In genomic region chr13:111153279-111153976, GRCh38 we compare ENCODE assay signal across 8 cellular contexts. TPM values are rescaled to one million over a fixed set of nuclear protein-coding genes. Genes with fewer than 3 reads are reported as not detected.
DNase-seq lines count a peak whose midpoint lies in the region; ATAC-seq and TF ChIP-seq lines count a peak whose summit lies in the region.

No MANE protein-coding gene starts in this region.

- TF ChIP-seq CTCF in C4-2B (conservative IDR thresholded peaks at IDR 0.05) (no peak; the same call in 1 of the 2 replicates), liver (IDR thresholded peaks at IDR 0.05; ENCODE audit: low read depth, low read length, missing input control) (no peak)

- H3K27me3 Mint-ChIP-seq in dendritic cell treated with granulocyte-macrophage colony-stimulating factor and Interleukin-4, amounts not matched to agents 40 ng/mL and 50 ng/mL, for 4 days = peaks cover 25% of the 10 kb centered on the region

- peak overlapping the region; percentile 67 to 95 for H3K9ac ChIP-seq in liver (ENCODE audit: low read depth in 1 of 2, low read length in 2 of 2)

- no peaks in the 10 kb centered on the region for H3K9me3 ChIP-seq in liver (ENCODE audit: control insufficient read depth in 4 of 4, low read length in 3 of 4)

- H3K9me3 Mint-ChIP-seq in dendritic cell treated with granulocyte-macrophage colony-stimulating factor and Interleukin-4, amounts not matched to agents 40 ng/mL and 50 ng/mL, for 4 days = no peaks in the 10 kb centered on the region

- peaks cover 19% of the 10 kb centered on the region for H3K4me1 Mint-ChIP-seq in dendritic cell treated with granulocyte-macrophage colony-stimulating factor and Interleukin-4, amounts not matched to agents 40 ng/mL and 50 ng/mL, for 4 days (ENCODE audit: low read depth)

- no peaks in the 10 kb centered on the region for H3K36me3 ChIP-seq in liver (ENCODE audit: control insufficient read depth in 4 of 4, insufficient read depth in 3 of 4, low read depth in 1 of 4, low read length in 3 of 4)

- intact Hi-C loops in dendritic cell treated with granulocyte-macrophage colony-stimulating factor and Interleukin-4, amounts not matched to agents 40 ng/mL and 50 ng/mL, for 4 days (cut with micrococcal nuclease) = loop anchor here (1.0 to 5.0 kb wide), 2 partner anchors 239 to 441 kb away; partner anchors contain the start of gene ING1

- peaks cover 13% of the 10 kb centered on the region for H3K36me3 Mint-ChIP-seq in dendritic cell treated with granulocyte-macrophage colony-stimulating factor and Interleukin-4, amounts not matched to agents 40 ng/mL and 50 ng/mL, for 4 days (ENCODE audit: low read depth)

- H3K4me3 Mint-ChIP-seq in dendritic cell treated with granulocyte-macrophage colony-stimulating factor and Interleukin-4, amounts not matched to agents 40 ng/mL and 50 ng/mL, for 4 days = peak overlapping the region; percentile 94

- no peaks in the 10 kb centered on the region for H3K27me3 ChIP-seq in liver (ENCODE audit: control insufficient read depth in 4 of 4, insufficient read depth in 4 of 4, low read length in 3 of 4)

- ATAC-seq in GM19328 (IDR thresholded peaks at IDR 0.05; ENCODE audit: unreplicated experiment) = peak; percentile 91
- peak; percentile 75 for ATAC-seq in HG03469 (IDR thresholded peaks at IDR 0.05; ENCODE audit: unreplicated experiment)

- WGBS in liver = under 1% methylated on average over 84 of the region's 84 CpGs

- H3K27ac ChIP-seq in C4-2B (peak overlapping the region; percentile 85), liver (ENCODE audit: low read depth in 1 of 2, low read length in 2 of 2) (peak overlapping the region; percentile 95 to 97)

- H3K4me3 ChIP-seq in liver (ENCODE audit: low read depth in 1 of 3, low read length in 3 of 3) = peak overlapping the region; percentile 82 to 95 (median 83)

- peak overlapping the region; percentile 95 for H3K27ac Mint-ChIP-seq in dendritic cell treated with granulocyte-macrophage colony-stimulating factor and Interleukin-4, amounts not matched to agents 40 ng/mL and 50 ng/mL, for 4 days

- peaks cover 0 to 27% (median 16%) of the 10 kb centered on the region in 4 donors for H3K4me1 ChIP-seq in liver (ENCODE audit: control insufficient read depth in 4 of 4, insufficient read depth in 4 of 4, low read length in 3 of 4)

- TF ChIP-seq RAD21 in liver (IDR thresholded peaks at IDR 0.05) = peak; percentile 18 to 31

- DNase-seq in NCI-H69 (lab: John Stamatoyannopoulos, UW) = peak; percentile 98
- DNase-seq in activated CD4-positive, alpha-beta T cell treated with anti-CD3 and anti-CD28 coated beads, Interleukin-2, amount 50 U/mL, for 24 hours (ENCODE audit: low read depth in 1 of 2, low spot score in 1 of 2) = peak; percentile 90 to 96
- DNase-seq in stimulated activated CD4-positive, alpha-beta T cell treated with anti-CD3 and anti-CD28 coated beads, Interleukin-4, amount 100 ng/mL, for 1 hour = peak; percentile 95

TF ChIP-seq in liver, 16 proteins besides CTCF, POLR2A, EP300 and RAD21:
- TF ChIP-seq ZBTB33 (IDR thresholded peaks at IDR 0.05) (no peak), GABPA (IDR thresholded peaks at IDR 0.05 in 1 of 2, conservative IDR thresholded peaks at IDR 0.05 in 1 of 2) (peak; percentile 85 to 94), FOXA1 (IDR thresholded peaks at IDR 0.05) (no peak), EGR1 (IDR thresholded peaks at IDR 0.05; ENCODE audit: low read depth in 2 of 2) (peak; percentile 59 to 70), RXRA (IDR thresholded peaks at IDR 0.05) (no peak)
TF ChIP-seq in liver: peak in this region for 2.

RNA-seq across cellular contexts. Expression of gene ARHGEF7, which starts 38.3 kb away (rescaled TPM):
- 10 to 100 TPM; 23.3 to 37.5 TPM for total RNA-seq in liver
- 10 to 100 TPM; 10.3 to 16.8 TPM for polyA plus RNA-seq in liver

Comparison
In these comparisons a context has a peak if more than half of its experiments do, and no peak if none do; other contexts are left out.
1. Peak in every context shown above with its lines: DNase-seq, ATAC-seq, H3K4me3 ChIP-seq and H3K27ac ChIP-seq.